In the genomic region with DNA sequence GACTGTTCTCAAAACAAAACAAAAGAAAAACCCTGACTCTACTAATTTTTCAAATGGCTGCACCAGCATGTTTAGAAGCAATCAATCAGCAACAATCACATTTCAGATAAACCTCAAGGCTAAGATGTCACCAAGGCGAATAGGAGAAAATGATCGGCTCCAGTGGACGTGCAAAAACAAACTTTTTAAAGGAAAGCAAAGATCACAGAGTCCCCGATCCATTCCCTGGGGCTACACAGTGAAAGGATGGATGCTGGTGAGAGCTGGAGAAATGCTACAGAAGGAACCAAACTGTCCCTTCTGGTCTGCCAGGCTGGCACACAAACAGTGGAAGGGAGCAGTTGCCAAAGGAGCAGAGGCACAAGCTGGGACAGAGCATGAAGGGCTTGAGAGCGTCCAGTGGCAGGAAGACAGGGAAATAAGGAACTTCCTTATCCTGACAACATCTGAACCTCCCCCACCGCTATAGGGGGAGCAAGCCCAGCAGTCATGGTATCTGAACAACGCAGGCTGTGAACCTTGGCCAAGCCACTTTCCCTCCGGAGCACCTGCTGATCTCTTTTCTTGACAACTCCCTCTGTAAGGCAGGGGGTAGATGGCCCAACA, we compare ENCODE assay signal across 12 cellular contexts.
DNase-seq lines count a peak whose midpoint lies in the region; ATAC-seq and TF ChIP-seq lines count a peak whose summit lies in the region.
"Had no signal": no experiment of that assay in that cellular context is flagged by ENCODE, and none has a peak within 500 bp of the region (broad histone marks: within the 10 kb centered on the region; RNA-seq: fewer than 3 reads in every experiment).

No MANE protein-coding gene starts in this region.

- no peaks in the 10 kb centered on the region for H3K27me3 Mint-ChIP-seq in activated T-cell treated with anti-CD3 and anti-CD28 coated beads, Interleukin-2, amount 50 U/mL, for 24 hours

- DNase-seq in EL (peak; percentile 21), glomerular visceral epithelial cell (ENCODE audit: extremely low spot score) (peak; percentile 21), neuronal stem cell (ENCODE audit: low spot score) (no peak), tibial nerve (ENCODE audit: low spot score in 2 of 2) (no peak), NCI-H2081 (lab: John Stamatoyannopoulos, UW) (no peak)
- DNase-seq in stimulated activated effector memory CD8-positive, alpha-beta T cell treated with anti-CD3 and anti-CD28 coated beads, Interleukin-12 subunit alpha, Interleukin-12 subunit beta, amount 100 ng/mL, for 72 hours (ENCODE audit: low spot score in 2 of 2), result no peak
- DNase-seq in activated T-cell treated with anti-CD3 and anti-CD28 coated beads, Interleukin-2, amount 50 U/mL, for 24 hours, result no peak
- DNase-seq: amniotic stem cell, kidney glomerular epithelial cell, NCI-H510A treated with DMSO at 0.1 percent for 48 hours had no signal

- no peak overlapping the region for H2BK5ac ChIP-seq in neuronal stem cell (ENCODE audit: low read length)

- no peak overlapping the region for H3K14ac ChIP-seq in neuronal stem cell (ENCODE audit: low read length)

- no peaks in the 10 kb centered on the region for H3K79me2 ChIP-seq in OCI-LY3 (ENCODE audit: low read length)

- TF ChIP-seq EP300 in tibial nerve (IDR thresholded peaks at IDR 0.05), result no peak

- TF ChIP-seq POLR2A in tibial nerve (IDR thresholded peaks at IDR 0.05), result no peak

- H3K9ac ChIP-seq in OCI-LY3 (ENCODE audit: low read length), result no peak overlapping the region
- no peak overlapping the region for H3K9ac ChIP-seq in neuronal stem cell (ENCODE audit: low read depth, low read length, poor library complexity)

- H3K4me1 Mint-ChIP-seq in stimulated activated effector memory CD8-positive, alpha-beta T cell treated with anti-CD3 and anti-CD28 coated beads, Interleukin-12 subunit alpha, Interleukin-12 subunit beta, amount 100 ng/mL, for 72 hours, result no peaks in the 10 kb centered on the region
- peaks cover 8% of the 10 kb centered on the region for H3K4me1 Mint-ChIP-seq in activated T-cell treated with anti-CD3 and anti-CD28 coated beads, Interleukin-2, amount 50 U/mL, for 24 hours (ENCODE audit: low read depth)

- no peaks in the 10 kb centered on the region for H3K36me3 Mint-ChIP-seq in stimulated activated effector memory CD8-positive, alpha-beta T cell treated with anti-CD3 and anti-CD28 coated beads, Interleukin-12 subunit alpha, Interleukin-12 subunit beta, amount 100 ng/mL, for 72 hours
- no peaks in the 10 kb centered on the region for H3K36me3 Mint-ChIP-seq in activated T-cell treated with anti-CD3 and anti-CD28 coated beads, Interleukin-2, amount 50 U/mL, for 24 hours (ENCODE audit: low read depth)

- H2BK12ac ChIP-seq in neuronal stem cell (ENCODE audit: low read length), result no peak overlapping the region

- H3K9me3 ChIP-seq in OCI-LY3 (ENCODE audit: insufficient read depth, low read length) (no peaks in the 10 kb centered on the region), neuronal stem cell (replicated peaks in 1 of 2; ENCODE audit: control insufficient read depth in 2 of 2, insufficient read depth in 1 of 2, low read depth in 1 of 2, low read length in 2 of 2) (no peaks in the 10 kb centered on the region), tibial nerve (no peaks in the 10 kb centered on the region)
- H3K9me3 ChIP-seq: vagina had no signal

- H3K27ac ChIP-seq in OCI-LY3 (ENCODE audit: low read length) (no peak overlapping the region), neuronal stem cell (replicated peaks; ENCODE audit: low read length) (no peak overlapping the region), tibial nerve (no peak overlapping the region)
- H3K27ac ChIP-seq: vagina had no signal

- peaks cover 2% of the 10 kb centered on the region for H3K9me3 Mint-ChIP-seq in stimulated activated effector memory CD8-positive, alpha-beta T cell treated with anti-CD3 and anti-CD28 coated beads, Interleukin-12 subunit alpha, Interleukin-12 subunit beta, amount 100 ng/mL, for 72 hours
- H3K9me3 Mint-ChIP-seq in activated T-cell treated with anti-CD3 and anti-CD28 coated beads, Interleukin-2, amount 50 U/mL, for 24 hours, result no peaks in the 10 kb centered on the region

- H3K27ac Mint-ChIP-seq in stimulated activated effector memory CD8-positive, alpha-beta T cell treated with anti-CD3 and anti-CD28 coated beads, Interleukin-12 subunit alpha, Interleukin-12 subunit beta, amount 100 ng/mL, for 72 hours, result no peak overlapping the region
- no peak overlapping the region for H3K27ac Mint-ChIP-seq in activated T-cell treated with anti-CD3 and anti-CD28 coated beads, Interleukin-2, amount 50 U/mL, for 24 hours

- no peak overlapping the region for H2BK15ac ChIP-seq in neuronal stem cell (ENCODE audit: low read length)

- no peaks in the 10 kb centered on the region for H3K36me3 ChIP-seq in OCI-LY3 (replicated peaks; ENCODE audit: low read depth, low read length)
- no peaks in the 10 kb centered on the region for H3K36me3 ChIP-seq in neuronal stem cell (replicated peaks in 1 of 2; ENCODE audit: control insufficient read depth in 2 of 2, insufficient read depth in 2 of 2, low read length in 2 of 2)
- H3K36me3 ChIP-seq in tibial nerve, result no peaks in the 10 kb centered on the region
- H3K36me3 ChIP-seq: vagina had no signal

- H2AFZ ChIP-seq in OCI-LY3 (ENCODE audit: low read depth, low read length) (peak overlapping the region; percentile 77), neuronal stem cell (ENCODE audit: low read length) (peak overlapping the region; percentile 69)

- H4K91ac ChIP-seq in neuronal stem cell (ENCODE audit: low read depth, low read length, poor library complexity), result peak overlapping the region; percentile 1

- H2BK120ac ChIP-seq in neuronal stem cell (ENCODE audit: low read depth, low read length), result no peak overlapping the region

- H3K4ac ChIP-seq in neuronal stem cell (ENCODE audit: low read length), result no peak overlapping the region

- H3K23ac ChIP-seq in neuronal stem cell (ENCODE audit: low read depth, low read length, poor library complexity), result no peak overlapping the region

- no peaks in the 10 kb centered on the region for H3K27me3 ChIP-seq in OCI-LY3 (ENCODE audit: low read depth, low read length)
- peaks cover 0 to 2% (median 0%) of the 10 kb centered on the region in 3 experiments for H3K27me3 ChIP-seq in neuronal stem cell (ENCODE audit: control insufficient read depth in 3 of 3, insufficient read depth in 3 of 3, low read depth in 1 of 3, low read length in 3 of 3)
- H3K27me3 ChIP-seq in tibial nerve, result no peaks in the 10 kb centered on the region
- H3K27me3 ChIP-seq: vagina had no signal

- H3K4me3 ChIP-seq in OCI-LY3 (ENCODE audit: low read length) (no peak overlapping the region), neuronal stem cell (ENCODE audit: low read length in 2 of 2) (no peak overlapping the region), tibial nerve (no peak overlapping the region)
- H3K4me3 ChIP-seq: vagina had no signal

- no CpG with 5 or more reads among the region's 8 CpGs for WGBS in neuronal stem cell (ENCODE audit: extremely low coverage in 2 of 2, insufficient read length in 2 of 2, insufficient replicate concordance in 1 of 2), 2 donors
- 28 to 38% methylated on average over 8 of the region's 8 CpGs for WGBS in tibial nerve, 2 donors

- no peak for ATAC-seq in stimulated activated effector memory CD8-positive, alpha-beta T cell treated with anti-CD3 and anti-CD28 coated beads, Interleukin-12 subunit alpha, Interleukin-12 subunit beta, amount 100 ng/mL, for 72 hours

- TF ChIP-seq CTCF in OCI-LY3 (IDR thresholded peaks at IDR 0.05; ENCODE audit: low read depth, low read length) (no peak), tibial nerve (IDR thresholded peaks at IDR 0.05) (no peak)

- peaks cover 18% of the 10 kb centered on the region for H3K4me1 ChIP-seq in OCI-LY3 (ENCODE audit: low read length)
- peaks cover 0 to 5% of the 10 kb centered on the region in 2 donors for H3K4me1 ChIP-seq in neuronal stem cell (ENCODE audit: control insufficient read depth in 2 of 2, insufficient read depth in 1 of 2, low read depth in 1 of 2, low read length in 2 of 2)
- H3K4me1 ChIP-seq in tibial nerve, result no peaks in the 10 kb centered on the region

- no peak overlapping the region for H4K8ac ChIP-seq in neuronal stem cell (ENCODE audit: low read depth, low read length)

- H3K79me1 ChIP-seq in neuronal stem cell (ENCODE audit: low read depth, low read length), result no peaks in the 10 kb centered on the region

- H3K18ac ChIP-seq in neuronal stem cell (ENCODE audit: low read length), result peak overlapping the region; percentile 60

- H2AK5ac ChIP-seq in neuronal stem cell (ENCODE audit: low read depth, low read length), result no peak overlapping the region

- no peaks in the 10 kb centered on the region for H4K20me1 ChIP-seq in OCI-LY3 (ENCODE audit: insufficient read depth, low read length)

- H3K4me3 Mint-ChIP-seq in stimulated activated effector memory CD8-positive, alpha-beta T cell treated with anti-CD3 and anti-CD28 coated beads, Interleukin-12 subunit alpha, Interleukin-12 subunit beta, amount 100 ng/mL, for 72 hours, result no peak overlapping the region
- no peak overlapping the region for H3K4me3 Mint-ChIP-seq in activated T-cell treated with anti-CD3 and anti-CD28 coated beads, Interleukin-2, amount 50 U/mL, for 24 hours

- peak overlapping the region; percentile 52 for H3K4me2 ChIP-seq in OCI-LY3 (ENCODE audit: low read length)
- H3K4me2 ChIP-seq in neuronal stem cell (ENCODE audit: insufficient read depth, low read length, poor library complexity, severe bottlenecking), result no peak overlapping the region

Comparison
In these comparisons a context has a peak if more than half of its experiments do, and no peak if none do; other contexts are left out.
1. DNase-seq: peak in EL (single experiment) and glomerular visceral epithelial cell (single experiment); none in neuronal stem cell (single experiment), tibial nerve (0 of 2), stimulated activated effector memory CD8-positive, alpha-beta T cell treated with anti-CD3 and anti-CD28 coated beads, Interleukin-12 subunit alpha, Interleukin-12 subunit beta, amount 100 ng/mL, for 72 hours (0 of 2), NCI-H2081 (0 of 2) and activated T-cell treated with anti-CD3 and anti-CD28 coated beads, Interleukin-2, amount 50 U/mL, for 24 hours (single experiment).